30 cellular contexts compared by ENCODE assay signal in genomic region chr6:165817148-165817547, GRCh38.
"Had no signal": no experiment of that assay in that cellular context is flagged by ENCODE, and none has a peak within 500 bp of the region (broad histone marks: within the 10 kb centered on the region; RNA-seq: fewer than 3 reads in every experiment).

No MANE protein-coding gene starts in this region.

- H3K27me3 ChIP-seq: ovary, right lobe of liver, uterus had no signal

- H3K36me3 ChIP-seq: lower lobe of right lung, neutrophil, ovary, prostate gland, right lobe of liver, tibial nerve, uterus had no signal

- H3K9me3 ChIP-seq: lower lobe of right lung, mucosa of descending colon, neutrophil, ovary, prostate gland, right lobe of liver, tibial nerve, uterus had no signal

- H3K4me3 Mint-ChIP-seq: immature natural killer cell; naive thymus-derived CD4-positive, alpha-beta T cell; natural killer cell treated with Interleukin-12 subunit alpha and Interleukin-12 subunit beta and Interleukin-15 and Interleukin-18, amount 100 ng/mL, for 72 hours; neural crest cell; stimulated activated memory B cell treated with anti-CD40 and anti-IgM and Interleukin-4, amounts not matched to agents 10 μg/mL and 1 μg/mL and 100 μg/mL, for 72 hours; stimulated activated naive CD8-positive, alpha-beta T cell treated with anti-CD3 and anti-CD28 coated beads, Interleukin-15, amount 100 ng/mL, for 72 hours; type B pancreatic cell had no signal

- ATAC-seq: lower lobe of right lung; mucosa of descending colon; naive thymus-derived CD4-positive, alpha-beta T cell; right lobe of liver; stimulated activated memory B cell treated with anti-CD40 and anti-IgM and Interleukin-4, amounts not matched to agents 10 μg/mL and 1 μg/mL and 100 μg/mL, for 72 hours; stimulated activated naive CD8-positive, alpha-beta T cell treated with anti-CD3 and anti-CD28 coated beads, Interleukin-15, amount 100 ng/mL, for 72 hours had no signal

- H3K36me3 Mint-ChIP-seq: natural killer cell treated with Interleukin-12 subunit alpha and Interleukin-12 subunit beta and Interleukin-15 and Interleukin-18, amount 100 ng/mL, for 72 hours; stimulated activated memory B cell treated with anti-CD40 and anti-IgM and Interleukin-4, amounts not matched to agents 10 μg/mL and 1 μg/mL and 100 μg/mL, for 72 hours; type B pancreatic cell had no signal

- H3K9me3 Mint-ChIP-seq: immature natural killer cell; naive thymus-derived CD4-positive, alpha-beta T cell; natural killer cell treated with Interleukin-12 subunit alpha and Interleukin-12 subunit beta and Interleukin-15 and Interleukin-18, amount 100 ng/mL, for 72 hours; neural crest cell; stimulated activated memory B cell treated with anti-CD40 and anti-IgM and Interleukin-4, amounts not matched to agents 10 μg/mL and 1 μg/mL and 100 μg/mL, for 72 hours; stimulated activated naive CD8-positive, alpha-beta T cell treated with anti-CD3 and anti-CD28 coated beads, Interleukin-15, amount 100 ng/mL, for 72 hours had no signal

- H3K27ac Mint-ChIP-seq: immature natural killer cell; naive thymus-derived CD4-positive, alpha-beta T cell; natural killer cell treated with Interleukin-12 subunit alpha and Interleukin-12 subunit beta and Interleukin-15 and Interleukin-18, amount 100 ng/mL, for 72 hours; stimulated activated memory B cell treated with anti-CD40 and anti-IgM and Interleukin-4, amounts not matched to agents 10 μg/mL and 1 μg/mL and 100 μg/mL, for 72 hours; stimulated activated naive CD8-positive, alpha-beta T cell treated with anti-CD3 and anti-CD28 coated beads, Interleukin-15, amount 100 ng/mL, for 72 hours; type B pancreatic cell had no signal

- H3K4me1 ChIP-seq: lower lobe of right lung, prostate gland, right lobe of liver, tibial nerve, uterus had no signal

- H3K27ac ChIP-seq: lower lobe of right lung, neutrophil, ovary, prostate gland, right lobe of liver, tibial nerve, uterus had no signal

- H3K4me1 Mint-ChIP-seq: immature natural killer cell; stimulated activated memory B cell treated with anti-CD40 and anti-IgM and Interleukin-4, amounts not matched to agents 10 μg/mL and 1 μg/mL and 100 μg/mL, for 72 hours had no signal

- DNase-seq: head of caudate nucleus; hypothalamus; immature natural killer cell; kidney; lower lobe of right lung; mammary epithelial cell; mesenchymal stem cell; midbrain; mucosa of descending colon; naive thymus-derived CD4-positive, alpha-beta T cell; occipital lobe; ovary; retina; right lobe of liver; stimulated activated CD4-positive, alpha-beta T cell treated with anti-CD3 and anti-CD28 coated beads, Interleukin-1b, Interleukin-23, amount 100 ng/mL, for 48 hours; stimulated activated CD4-positive, alpha-beta T cell treated with anti-CD3 and anti-CD28 coated beads, Interleukin-2, amount 100 ng/mL, for 48 hours; stimulated activated CD4-positive, alpha-beta T cell treated with anti-CD3 and anti-CD28 coated beads, Interleukin-4, amount 100 ng/mL, for 4 hours; stimulated activated CD8-positive, alpha-beta memory T cell treated with anti-CD3 and anti-CD28 coated beads, Interleukin-4, amount 100 ng/mL, for 48 hours; stimulated activated naive CD4-positive, alpha-beta T cell treated with Interleukin-2 at 50 U/mL for 16 hours; stimulated activated naive CD8-positive, alpha-beta T cell treated with anti-CD3 and anti-CD28 coated beads, Interleukin-15, amount 100 ng/mL, for 72 hours; substantia nigra; uterus had no signal

- H3K4me3 ChIP-seq: lower lobe of right lung, mucosa of descending colon, ovary, prostate gland, right lobe of liver, smooth muscle cell, tibial nerve, uterus had no signal
